In the genomic region with DNA sequence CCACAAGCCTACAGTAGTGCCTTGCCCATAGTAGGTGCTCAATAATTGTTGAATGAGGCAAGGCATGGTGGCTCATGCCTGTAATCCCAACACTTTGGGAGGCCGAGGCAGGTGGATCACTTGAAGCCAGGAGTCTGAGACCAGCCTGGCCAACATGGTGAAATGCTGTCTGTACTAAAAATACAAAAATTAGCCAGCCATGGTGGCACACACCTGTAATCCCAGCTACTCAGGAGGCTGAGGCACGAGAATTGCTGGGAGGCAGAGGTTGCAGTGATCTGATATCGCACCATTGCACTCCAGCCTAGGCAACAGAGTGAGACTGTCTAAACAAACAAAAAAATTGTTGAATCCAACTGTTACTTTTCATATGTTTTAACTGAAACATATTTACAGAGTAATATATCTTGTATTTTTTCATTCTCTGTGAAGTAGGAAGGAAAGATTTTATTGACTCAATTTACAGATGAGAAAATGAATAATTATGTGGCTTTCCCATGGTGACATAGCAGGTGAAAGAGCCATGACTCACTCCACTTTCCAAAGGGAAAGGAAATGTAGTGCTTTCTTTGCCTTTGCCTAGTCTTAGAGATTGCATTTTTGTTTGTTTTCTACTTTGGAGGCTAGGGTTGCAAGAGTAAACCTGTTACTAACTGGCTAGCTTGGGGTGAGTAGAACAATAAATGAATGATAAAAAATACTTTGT, we compare ENCODE assay signal across 16 cellular contexts.
DNase-seq lines count a peak whose midpoint lies in the region; ATAC-seq, FAIRE-seq and TF ChIP-seq lines count a peak whose summit lies in the region.
"Had no signal": no experiment of that assay in that cellular context is flagged by ENCODE, and none has a peak within 500 bp of the region (broad histone marks: within the 10 kb centered on the region; RNA-seq: fewer than 3 reads in every experiment).

No MANE protein-coding gene starts in this region.

- CTCF ChIA-PET in endothelial cell of umbilical vein (lab: Charles Lee), result no interaction called here

- H4K91ac ChIP-seq in mesenchymal stem cell (ENCODE audit: low read length), result no peak overlapping the region

- no peak overlapping the region for H3K23ac ChIP-seq in mesenchymal stem cell (ENCODE audit: low read length in 2 of 2)

- H3K79me2 ChIP-seq in Karpas-422 (ENCODE audit: low read length) (no peaks in the 10 kb centered on the region), endothelial cell of umbilical vein (ENCODE audit: control insufficient read depth, insufficient read depth, low read length) (no peaks in the 10 kb centered on the region)

- H3K79me1 ChIP-seq in mesenchymal stem cell (replicated peaks; ENCODE audit: low read length, poor library complexity, severe bottlenecking), result no peaks in the 10 kb centered on the region

- H3K9me1 ChIP-seq in endothelial cell of umbilical vein (replicated peaks; ENCODE audit: control insufficient read depth, extremely low read depth, insufficient read depth, low read length), result no peaks in the 10 kb centered on the region

- H2BK5ac ChIP-seq in mesenchymal stem cell (ENCODE audit: low read depth, low read length, poor library complexity, severe bottlenecking), result no peak overlapping the region

- dilution Hi-C loops in endothelial cell of umbilical vein (cut with MboI; ENCODE audit: extremely low pct_ligation_motif_present, low sequenced_read_pairs), result no loop called here

- TF ChIP-seq POLR2A in endothelial cell of umbilical vein (IDR thresholded peaks at IDR 0.05; ENCODE audit: low read depth, low read length), result no peak

- no peak overlapping the region for H2BK120ac ChIP-seq in mesenchymal stem cell (ENCODE audit: low read depth, low read length)

- H3K36me3 ChIP-seq in Karpas-422 (ENCODE audit: insufficient read depth, low read length) (no peaks in the 10 kb centered on the region), endothelial cell of umbilical vein (ENCODE audit: control insufficient read depth in 2 of 2, extremely low read depth in 1 of 2, insufficient read depth in 2 of 2, low read length in 2 of 2) (no peaks in the 10 kb centered on the region), mesenchymal stem cell (ENCODE audit: control insufficient read depth in 1 of 2, insufficient read depth in 2 of 2, low read depth in 1 of 2, low read length in 2 of 2) (no peaks in the 10 kb centered on the region)
- H3K36me3 ChIP-seq: uterus had no signal

- H3K14ac ChIP-seq in mesenchymal stem cell (ENCODE audit: low read length in 2 of 2), result no peak overlapping the region

- H3K4me2 ChIP-seq in Karpas-422 (ENCODE audit: low read depth, low read length, poor library complexity, severe bottlenecking) (peak overlapping the region; percentile 1), endothelial cell of umbilical vein (ENCODE audit: insufficient read depth, low read length) (no peak overlapping the region), mesenchymal stem cell (ENCODE audit: low read length, poor library complexity, severe bottlenecking) (no peak overlapping the region)

- H3K4me1 ChIP-seq in Karpas-422 (ENCODE audit: low read length), result peaks cover 12% of the 10 kb centered on the region
- H3K4me1 ChIP-seq in endothelial cell of umbilical vein (ENCODE audit: control insufficient read depth, extremely low read depth, insufficient read depth, low read length), result no peaks in the 10 kb centered on the region
- peaks cover 2% of the 10 kb centered on the region for H3K4me1 ChIP-seq in mesenchymal stem cell (ENCODE audit: control insufficient read depth, insufficient read depth, low read depth, low read length)
- H3K4me1 ChIP-seq: uterus had no signal

- no peaks in the 10 kb centered on the region for H3K9me3 ChIP-seq in Karpas-422 (ENCODE audit: low read length)
- no peaks in the 10 kb centered on the region for H3K9me3 ChIP-seq in endothelial cell of umbilical vein (replicated peaks; ENCODE audit: control insufficient read depth, insufficient read depth, low read length)
- H3K9me3 ChIP-seq in mesenchymal stem cell (ENCODE audit: control insufficient read depth, low read length), result no peaks in the 10 kb centered on the region
- H3K9me3 ChIP-seq: uterus had no signal

- no peak overlapping the region for H3K9ac ChIP-seq in Karpas-422 (ENCODE audit: low read length)
- no peak overlapping the region for H3K9ac ChIP-seq in endothelial cell of umbilical vein (replicated peaks; ENCODE audit: extremely low read depth, insufficient read depth, low read length)
- peak overlapping the region; percentile 24 for H3K9ac ChIP-seq in mesenchymal stem cell (ENCODE audit: low read length)

- BruUV-seq in endothelial cell of umbilical vein (replicated peaks; lab: Mats Ljungman, UMichigan), result no TSS peak

- peak overlapping the region in 1 of 2 experiments; percentile 60 for H2BK12ac ChIP-seq in mesenchymal stem cell (ENCODE audit: low read length in 2 of 2)

- no peak overlapping the region for H2AK5ac ChIP-seq in mesenchymal stem cell (ENCODE audit: low read length, severe bottlenecking)

- H4K20me1 ChIP-seq in Karpas-422 (ENCODE audit: insufficient read depth, low read depth, low read length) (no peaks in the 10 kb centered on the region), endothelial cell of umbilical vein (replicated peaks; ENCODE audit: control insufficient read depth, extremely low read depth, insufficient read depth, low read length) (no peaks in the 10 kb centered on the region)

- H4K8ac ChIP-seq in mesenchymal stem cell (ENCODE audit: low read length), result no peak overlapping the region

- FAIRE-seq in endothelial cell of umbilical vein (lab: Jason Lieb, UNC), result peak; percentile 79

- H3K4ac ChIP-seq in mesenchymal stem cell (ENCODE audit: low read depth in 1 of 2, low read length in 2 of 2), result no peak overlapping the region

- H3K4me3 ChIP-seq in Karpas-422 (ENCODE audit: low read length) (no peak overlapping the region), endothelial cell of umbilical vein (replicated peaks in 1 of 3; ENCODE audit: insufficient read depth in 1 of 3, low read depth in 1 of 3, low read length in 3 of 3) (no peak overlapping the region), mesenchymal stem cell (ENCODE audit: insufficient read depth in 1 of 2, low read depth in 1 of 2, low read length in 2 of 2) (no peak overlapping the region)
- H3K4me3 ChIP-seq: uterus had no signal

- 94% methylated on average over 3 of the region's 3 CpGs for WGBS in mesenchymal stem cell

- no peak overlapping the region for H2AFZ ChIP-seq in Karpas-422 (ENCODE audit: low read length)
- H2AFZ ChIP-seq in endothelial cell of umbilical vein (ENCODE audit: low read depth, low read length), result no peak overlapping the region
- no peak overlapping the region for H2AFZ ChIP-seq in mesenchymal stem cell (ENCODE audit: low read depth, low read length)

- no peak for TF ChIP-seq CTCF in endothelial cell of umbilical vein (IDR thresholded peaks at IDR 0.05; ENCODE audit: extremely low read depth in 1 of 2, insufficient read depth in 1 of 2, low read depth in 1 of 2, low read length in 2 of 2)

- intact Hi-C loops in endothelial cell of umbilical vein (cut with micrococcal nuclease), result no loop called here

- POLR2A ChIA-PET in endothelial cell of umbilical vein (lab: Charles Lee), result no interaction called here

- ATAC-seq in GM21717 (IDR thresholded peaks at IDR 0.05; ENCODE audit: unreplicated experiment) (no peak), GM19397 (IDR thresholded peaks at IDR 0.05; ENCODE audit: unreplicated experiment) (no peak), HG02588 (IDR thresholded peaks at IDR 0.05; ENCODE audit: unreplicated experiment) (no peak)
- ATAC-seq: naive thymus-derived CD8-positive, alpha-beta T cell; T-cell had no signal

- no peak overlapping the region for H3K27ac ChIP-seq in Karpas-422 (ENCODE audit: low read length)
- no peak overlapping the region for H3K27ac ChIP-seq in endothelial cell of umbilical vein (ENCODE audit: insufficient read depth, low read depth, low read length)
- H3K27ac ChIP-seq in mesenchymal stem cell (ENCODE audit: low read length, poor library complexity, severe bottlenecking), result no peak overlapping the region

- H3K27me3 ChIP-seq in Karpas-422 (ENCODE audit: low read length), result no peaks in the 10 kb centered on the region
- peaks cover 3 to 6% of the 10 kb centered on the region in 2 experiments for H3K27me3 ChIP-seq in endothelial cell of umbilical vein (ENCODE audit: control insufficient read depth in 2 of 2, insufficient read depth in 2 of 2, low read length in 2 of 2)
- H3K27me3 ChIP-seq in mesenchymal stem cell (ENCODE audit: control insufficient read depth in 1 of 2, insufficient read depth in 1 of 2, low read length in 2 of 2), result no peaks in the 10 kb centered on the region
- H3K27me3 ChIP-seq: uterus had no signal

- H3K18ac ChIP-seq in mesenchymal stem cell (ENCODE audit: low read depth in 1 of 2, low read length in 2 of 2), result no peak overlapping the region

- no peak overlapping the region for H2BK15ac ChIP-seq in mesenchymal stem cell (ENCODE audit: low read depth, poor library complexity, severe bottlenecking)

- H3K9me2 ChIP-seq in Karpas-422 (replicated peaks; ENCODE audit: insufficient read depth, low read length), result no peaks in the 10 kb centered on the region

- DNase-seq in ELR (ENCODE audit: low read depth), result peak; percentile 84
- DNase-seq in Karpas-422, result no peak
- peak; percentile 78 for DNase-seq in endothelial cell of umbilical vein (ENCODE audit: low read depth, low spot score)
- DNase-seq in mesenchymal stem cell, result peak; percentile 76
- no peak for DNase-seq in NCI-H2081 (lab: John Stamatoyannopoulos, UW)
- DNase-seq: activated CD4-positive, alpha-beta memory T cell treated with anti-CD3 and anti-CD28 coated beads for 36 hours; activated naive CD4-positive, alpha-beta T cell treated with anti-CD3 and anti-CD28 coated beads, Interleukin-2, amount 10 ng/mL, durations not matched to agents 7 days and 5 days; CD4-positive, CD25-positive, alpha-beta regulatory T cell; naive thymus-derived CD8-positive, alpha-beta T cell; NCI-H146; NCI-H774; T-cell had no signal

TF ChIP-seq in endothelial cell of umbilical vein, 7 proteins besides CTCF, POLR2A, EP300 and RAD21:
- peak; percentile 48 for TF ChIP-seq JUN (IDR thresholded peaks at IDR 0.05; ENCODE audit: borderline replicate concordance, insufficient read depth, insufficient read length, low read depth)
- TF ChIP-seq POLR2AphosphoS5 (IDR thresholded peaks at IDR 0.05; ENCODE audit: insufficient read depth, low read depth, low read length), result no peak
- peak; percentile 74 for TF ChIP-seq FOS (IDR thresholded peaks at IDR 0.05; ENCODE audit: borderline replicate concordance, insufficient read depth, low read length)

Comparison
In these comparisons a context has a peak if more than half of its experiments do, and no peak if none do; other contexts are left out.
1. DNase-seq: peak in ELR (single experiment), endothelial cell of umbilical vein (single experiment) and mesenchymal stem cell (single experiment); none in Karpas-422 (single experiment) and NCI-H2081 (0 of 2).